ENCODE assay signal across 1 cellular context in genomic region chr13:51704399-51705306, GRCh38.
TF ChIP-seq lines count a peak whose summit lies in the region.

No MANE protein-coding gene starts in this region.

TF ChIP-seq in WTC11, 78 proteins besides CTCF, POLR2A, EP300 and RAD21 (continued from another document):
- TF ChIP-seq ARID4B (CRISPR knock-in tag; IDR thresholded peaks at IDR 0.05; ENCODE audit: borderline replicate concordance) (no peak), RELA (CRISPR knock-in tag; IDR thresholded peaks at IDR 0.05; ENCODE audit: borderline replicate concordance) (no peak)
